ENCODE assay signal across 8 cellular contexts in genomic region chr12:98745578-98746391, GRCh38.
DNase-seq lines count a peak whose midpoint lies in the region; ATAC-seq and TF ChIP-seq lines count a peak whose summit lies in the region.

No MANE protein-coding gene starts in this region.

- H3K9me2 ChIP-seq in SK-N-SH = no peaks in the 10 kb centered on the region

- no peaks in the 10 kb centered on the region for H3K79me2 ChIP-seq in SK-N-SH (ENCODE audit: insufficient read depth)

- H4K20me1 ChIP-seq in SK-N-SH (ENCODE audit: insufficient read depth) = no peaks in the 10 kb centered on the region

- no peaks in the 10 kb centered on the region for H3K27me3 ChIP-seq in SK-N-SH (ENCODE audit: insufficient read depth)
- peaks cover 23 to 29% of the 10 kb centered on the region in 2 donors for H3K27me3 ChIP-seq in duodenal mucosa (ENCODE audit: control insufficient read depth in 1 of 2, insufficient read depth in 2 of 2, low read length in 2 of 2)
- peaks cover 15 to 20% of the 10 kb centered on the region in 2 donors for H3K27me3 ChIP-seq in mucosa of rectum (ENCODE audit: control insufficient read depth in 2 of 2, insufficient read depth in 2 of 2, low read length in 2 of 2)
- H3K27me3 ChIP-seq in upper lobe of right lung = peaks cover 21% of the 10 kb centered on the region

- TF ChIP-seq CTCF in SK-N-SH (IDR thresholded peaks at IDR 0.05) (no peak), upper lobe of right lung (IDR thresholded peaks at IDR 0.05) (no peak)

- H3K27ac ChIP-seq in SK-N-SH (ENCODE audit: low read depth in 2 of 2, low read length in 1 of 2) (no peak overlapping the region), duodenal mucosa (ENCODE audit: low read depth, low read length) (no peak overlapping the region), mucosa of rectum (ENCODE audit: low read depth in 2 of 2, low read length in 2 of 2) (no peak overlapping the region), upper lobe of right lung (no peak overlapping the region)

- peak overlapping the region; percentile 84 for H2AFZ ChIP-seq in SK-N-SH (ENCODE audit: low read depth)

- peak overlapping the region; percentile 75 for H3K4me2 ChIP-seq in SK-N-SH

- DNase-seq in Right ventricle myocardium inferior (ENCODE audit: missing footprints) (no peak), cardiac septum (ENCODE audit: low spot score) (no peak), SK-N-SH (peak; percentile 48), upper lobe of right lung (no peak), RKO (ENCODE audit: low spot score) (no peak), dedifferentiated amniotic fluid mesenchymal stem cell (ENCODE audit: extremely low spot score) (no peak)

- H3K4me1 ChIP-seq in SK-N-SH (ENCODE audit: control insufficient read depth in 1 of 2, insufficient read depth in 2 of 2, low read depth in 1 of 2, low read length in 1 of 2) (peaks cover 0 to 8% of the 10 kb centered on the region in 2 experiments; a peak in 2 of 4 replicates), duodenal mucosa (ENCODE audit: control insufficient read depth in 1 of 2, insufficient read depth in 2 of 2, low read length in 2 of 2) (peaks cover 7 to 8% of the 10 kb centered on the region in 2 donors), mucosa of rectum (ENCODE audit: control insufficient read depth in 2 of 2, insufficient read depth in 2 of 2, low read length in 2 of 2) (no peaks in the 10 kb centered on the region), upper lobe of right lung (no peaks in the 10 kb centered on the region)

- TF ChIP-seq RAD21 in SK-N-SH (IDR thresholded peaks at IDR 0.05; ENCODE audit: low read length) = no peak

- H3K36me3 ChIP-seq in SK-N-SH (replicated peaks in 1 of 2; ENCODE audit: control insufficient read depth in 1 of 2, insufficient read depth in 2 of 2, low read length in 1 of 2) (no peaks in the 10 kb centered on the region), duodenal mucosa (ENCODE audit: control insufficient read depth in 1 of 2, insufficient read depth in 2 of 2, low read length in 2 of 2) (no peaks in the 10 kb centered on the region), mucosa of rectum (ENCODE audit: control insufficient read depth in 2 of 2, insufficient read depth in 2 of 2, low read length in 2 of 2) (no peaks in the 10 kb centered on the region), upper lobe of right lung (no peaks in the 10 kb centered on the region)

- intact Hi-C loops in Right ventricle myocardium inferior (cut with DNase I) = no loop called here
- intact Hi-C loops in cardiac septum (cut with DNase I) = no loop called here
- intact Hi-C loops in upper lobe of right lung (cut with DNase I) = no loop called here

- peak; percentile 64 for ATAC-seq in Right ventricle myocardium inferior
- ATAC-seq in upper lobe of right lung = peak; percentile 48

- H3K4me3 ChIP-seq in SK-N-SH (ENCODE audit: low read depth in 2 of 2, low read length in 1 of 2) (peak overlapping the region; percentile 41 to 54), duodenal mucosa (ENCODE audit: low read depth in 1 of 2, low read length in 2 of 2) (peak overlapping the region; percentile 60 to 71), mucosa of rectum (ENCODE audit: low read length in 2 of 2) (peak overlapping the region; percentile 38 to 71), upper lobe of right lung (peak overlapping the region; percentile 49)

- POLR2A ChIA-PET in SK-N-SH (lab: Yijun Ruan, JAX) = no interaction called here

- CTCF ChIA-PET in SK-N-SH (lab: Yijun Ruan, JAX) = no interaction called here

- H3F3A ChIP-seq in SK-N-SH (replicated peaks; ENCODE audit: insufficient read depth) = no peaks in the 10 kb centered on the region

- H3K9me3 ChIP-seq in SK-N-SH = no peaks in the 10 kb centered on the region
- H3K9me3 ChIP-seq in duodenal mucosa (ENCODE audit: control insufficient read depth in 1 of 2, low read length in 2 of 2) = no peaks in the 10 kb centered on the region
- no peaks in the 10 kb centered on the region for H3K9me3 ChIP-seq in mucosa of rectum (ENCODE audit: control insufficient read depth in 2 of 2, low read length in 2 of 2)
- no peaks in the 10 kb centered on the region for H3K9me3 ChIP-seq in upper lobe of right lung

- H3K9ac ChIP-seq in SK-N-SH (0 out of 2 replicates have a peak overlapping the region, but pooled peaks have one; percentile 8), duodenal mucosa (ENCODE audit: low read depth in 1 of 2, low read length in 2 of 2) (no peak overlapping the region), mucosa of rectum (ENCODE audit: low read depth in 1 of 2, low read length in 2 of 2) (no peak overlapping the region)

- WGBS in SK-N-SH (ENCODE audit: low lambda C conversion rate) = 51% methylated on average over 35 of the region's 54 CpGs

- TF ChIP-seq EP300 in SK-N-SH (IDR thresholded peaks at IDR 0.05; ENCODE audit: borderline replicate concordance in 1 of 2, low read depth in 1 of 2, low read length in 1 of 2) = no peak

TF ChIP-seq in SK-N-SH, 30 proteins besides CTCF, POLR2A, EP300 and RAD21:
- TF ChIP-seq IRF3 (IDR thresholded peaks at IDR 0.05; ENCODE audit: low read depth, low read length) (no peak), MAX (IDR thresholded peaks at IDR 0.05; ENCODE audit: low read depth) (no peak), TAF1 (IDR thresholded peaks at IDR 0.05; ENCODE audit: borderline replicate concordance, low read depth, low read length) (no peak), RXRA (IDR thresholded peaks at IDR 0.05; ENCODE audit: borderline replicate concordance, low read depth) (no peak), POLR2AphosphoS5 (IDR thresholded peaks at IDR 0.05; ENCODE audit: low read depth, low read length) (no peak), USF2 (IDR thresholded peaks at IDR 0.05; ENCODE audit: borderline replicate concordance, low read depth, low read length) (no peak), GABPA (IDR thresholded peaks at IDR 0.05; ENCODE audit: low read depth) (no peak), MEF2A (IDR thresholded peaks at IDR 0.05; ENCODE audit: borderline replicate concordance, low read depth) (no peak), EZH2phosphoT487 (IDR thresholded peaks at IDR 0.05; ENCODE audit: borderline replicate concordance, low read depth) (no peak), RCOR1 (IDR thresholded peaks at IDR 0.05; ENCODE audit: low read length) (no peak), ELF1 (IDR thresholded peaks at IDR 0.05) (no peak), SIN3A (IDR thresholded peaks at IDR 0.05; ENCODE audit: borderline replicate concordance, low read depth, low read length) (no peak), NFIC (IDR thresholded peaks at IDR 0.05; ENCODE audit: borderline replicate concordance) (no peak), REST (IDR thresholded peaks at IDR 0.05; ENCODE audit: low read depth, low read length) (no peak), TEAD4 (IDR thresholded peaks at IDR 0.05; ENCODE audit: borderline replicate concordance, insufficient read depth) (no peak), CHD2 (IDR thresholded peaks at IDR 0.05; ENCODE audit: low read length, partially characterized antibody) (no peak)
